ENCODE assay signal across 9 cellular contexts in genomic region chr10:85741626-85742300, GRCh38.
DNase-seq lines count a peak whose midpoint lies in the region; ATAC-seq, FAIRE-seq and TF ChIP-seq lines count a peak whose summit lies in the region.
"Had no signal": no experiment of that assay in that cellular context is flagged by ENCODE, and none has a peak within 500 bp of the region (broad histone marks: within the 10 kb centered on the region; RNA-seq: fewer than 3 reads in every experiment).

No MANE protein-coding gene starts in this region.

- peak; percentile 1 for DNase-seq in central memory CD4-positive, alpha-beta T cell
- DNase-seq in NCI-H526 treated with DMSO at 0.1 percent for 48 hours (lab: John Stamatoyannopoulos, UW) (no peak), upper lobe of right lung (no peak), kidney (no peak), glutamatergic neuron (no peak)
- DNase-seq: stimulated activated CD4-positive, alpha-beta T cell treated with anti-CD3 and anti-CD28 coated beads, Interleukin-2, amount 100 ng/mL, for 24 hours had no signal

- H3K4me1 ChIP-seq in upper lobe of right lung (no peaks in the 10 kb centered on the region), kidney (ENCODE audit: control insufficient read depth in 1 of 2, insufficient read depth in 1 of 2, low read depth in 1 of 2, low read length in 2 of 2) (no peaks in the 10 kb centered on the region)

- no peak overlapping the region for H3K4me3 Mint-ChIP-seq in glutamatergic neuron (ENCODE audit: unreplicated experiment)

- peak; percentile 62 for ATAC-seq in GM18520 (IDR thresholded peaks at IDR 0.05; ENCODE audit: unreplicated experiment)
- ATAC-seq in GM21515 (IDR thresholded peaks at IDR 0.05; ENCODE audit: unreplicated experiment): peak; percentile 96
- ATAC-seq in HG03342 (IDR thresholded peaks at IDR 0.05; ENCODE audit: unreplicated experiment): peak; percentile 97
- ATAC-seq in upper lobe of right lung: no peak

- H3K4me1 Mint-ChIP-seq in glutamatergic neuron (ENCODE audit: low read depth, unreplicated experiment): no peaks in the 10 kb centered on the region

- no peak overlapping the region for H3K9ac ChIP-seq in kidney (ENCODE audit: low read length in 2 of 2)

- H3K36me3 ChIP-seq in upper lobe of right lung: no peaks in the 10 kb centered on the region
- no peaks in the 10 kb centered on the region for H3K36me3 ChIP-seq in kidney (ENCODE audit: control insufficient read depth in 1 of 2, insufficient read depth in 2 of 2, low read length in 2 of 2)

- FAIRE-seq in kidney (lab: Jason Lieb, UNC): no peak

- no peak for TF ChIP-seq CTCF in upper lobe of right lung (IDR thresholded peaks at IDR 0.05)
- TF ChIP-seq CTCF in kidney (IDR thresholded peaks at IDR 0.05; ENCODE audit: borderline replicate concordance, extremely low read depth, insufficient read depth): no peak
- no peak for TF ChIP-seq CTCF in glutamatergic neuron (IDR thresholded peaks at IDR 0.05; ENCODE audit: partially characterized antibody, unreplicated experiment)

- H3K9me3 ChIP-seq in upper lobe of right lung (peaks cover 3% of the 10 kb centered on the region), kidney (ENCODE audit: control insufficient read depth in 1 of 2, low read length in 2 of 2) (peaks cover 0 to 2% of the 10 kb centered on the region in 2 donors)

- no peaks in the 10 kb centered on the region for H3K27me3 ChIP-seq in upper lobe of right lung

- no peak overlapping the region for H3K27ac Mint-ChIP-seq in glutamatergic neuron (ENCODE audit: unreplicated experiment)

- no peaks in the 10 kb centered on the region for H3K27me3 Mint-ChIP-seq in glutamatergic neuron (ENCODE audit: unreplicated experiment)

- H3K4me3 ChIP-seq in upper lobe of right lung (no peak overlapping the region), kidney (ENCODE audit: low read length in 2 of 2) (no peak overlapping the region)

- intact Hi-C loops in upper lobe of right lung (cut with DNase I) (no loop called here), kidney (cut with DNase I) (no loop called here)

- H3K27ac ChIP-seq in upper lobe of right lung: no peak overlapping the region
- no peak overlapping the region for H3K27ac ChIP-seq in kidney (ENCODE audit: low read depth in 2 of 2, low read length in 2 of 2)

- H3K9me3 Mint-ChIP-seq in glutamatergic neuron (ENCODE audit: unreplicated experiment): no peaks in the 10 kb centered on the region

- no peaks in the 10 kb centered on the region for H3K36me3 Mint-ChIP-seq in glutamatergic neuron (ENCODE audit: unreplicated experiment)
